ENCODE assay signal across 8 cellular contexts in the genomic region with DNA sequence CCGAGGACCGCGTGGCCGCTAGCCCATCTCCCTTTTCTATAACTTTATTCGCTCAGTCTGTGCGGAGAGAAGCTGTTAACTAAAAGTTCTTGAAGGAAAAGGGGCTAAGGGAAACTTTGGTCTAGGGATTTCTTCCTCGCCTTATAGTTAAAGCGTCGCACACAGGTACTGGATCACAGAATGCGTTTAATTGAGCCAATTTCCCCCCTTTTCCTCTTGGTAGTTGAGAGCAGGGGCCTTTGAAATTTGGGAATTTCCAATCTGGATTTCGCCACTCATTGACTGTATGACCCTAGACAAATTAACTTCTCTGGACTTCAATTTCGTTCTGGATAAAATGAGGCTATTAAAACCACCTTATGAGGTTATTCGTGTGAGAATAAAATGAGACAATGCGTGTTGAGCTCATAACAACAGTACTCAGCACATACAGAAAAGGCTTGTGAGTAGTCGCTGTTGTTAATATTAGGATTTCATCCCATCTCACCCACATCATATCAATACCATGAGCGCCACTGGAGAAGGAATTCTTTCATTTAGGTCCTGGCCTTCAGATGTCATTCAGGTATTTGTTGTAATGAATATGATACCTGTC. TPM values are rescaled to one million over a fixed set of nuclear protein-coding genes. Genes with fewer than 3 reads are reported as not detected.
DNase-seq lines count a peak whose midpoint lies in the region; ATAC-seq and TF ChIP-seq lines count a peak whose summit lies in the region.

No MANE protein-coding gene starts in this region.

- ATAC-seq in HG02938 (IDR thresholded peaks at IDR 0.05; ENCODE audit: unreplicated experiment) (no peak), GM18502 (IDR thresholded peaks at IDR 0.05; ENCODE audit: poor library complexity, unreplicated experiment) (no peak), GM19455 (IDR thresholded peaks at IDR 0.05; ENCODE audit: unreplicated experiment) (no peak), GM19463 (IDR thresholded peaks at IDR 0.05; ENCODE audit: unreplicated experiment) (no peak)

- peak overlapping the region; percentile 98 for H2AFZ ChIP-seq in fibroblast of lung (ENCODE audit: low read length)

- no peak for TF ChIP-seq CTCF in GM12875 (IDR thresholded peaks at IDR 0.05; ENCODE audit: borderline replicate concordance, insufficient read depth, low read depth, low read length)
- no peak for TF ChIP-seq CTCF in fibroblast of lung (conservative IDR thresholded peaks at IDR 0.05 in 1 of 2, IDR thresholded peaks at IDR 0.05 in 1 of 2; ENCODE audit: low read depth in 1 of 2, low read length in 2 of 2)

- no peak for DNase-seq in SJCRH30
- DNase-seq in fibroblast of lung (ENCODE audit: low read depth in 2 of 2): no peak

- H3K9ac ChIP-seq in fibroblast of lung (ENCODE audit: insufficient read depth, low read length) (peak overlapping the region; percentile 69), rectal smooth muscle tissue (ENCODE audit: low read length) (peak overlapping the region; percentile 77)

- H3K4me3 ChIP-seq in GM12875 (ENCODE audit: low read depth, low read length) (peak overlapping the region; percentile 46), SJCRH30 (peak overlapping the region; percentile 92), fibroblast of lung (replicated peaks in 1 of 4; ENCODE audit: control extremely low read depth in 1 of 4, insufficient read depth in 1 of 4, low read depth in 3 of 4, low read length in 4 of 4) (peak overlapping the region; percentile 60 to 93 (median 72)), rectal smooth muscle tissue (ENCODE audit: low read length) (peak overlapping the region; percentile 90)

- H3K4me1 ChIP-seq in SJCRH30: peaks cover 5% of the 10 kb centered on the region
- H3K4me1 ChIP-seq in fibroblast of lung (ENCODE audit: control insufficient read depth, extremely low read depth, insufficient read depth, low read length): peaks cover 4% of the 10 kb centered on the region
- peaks cover 7% of the 10 kb centered on the region for H3K4me1 ChIP-seq in rectal smooth muscle tissue (ENCODE audit: control insufficient read depth, insufficient read depth, low read length)

- H3K27me3 ChIP-seq in SJCRH30: no peaks in the 10 kb centered on the region
- no peaks in the 10 kb centered on the region for H3K27me3 ChIP-seq in fibroblast of lung (ENCODE audit: control insufficient read depth, insufficient read depth, low read length)
- no peaks in the 10 kb centered on the region for H3K27me3 ChIP-seq in rectal smooth muscle tissue (ENCODE audit: control insufficient read depth, insufficient read depth, low read length)

- H3K9me3 ChIP-seq in SJCRH30 (replicated peaks): no peaks in the 10 kb centered on the region
- no peaks in the 10 kb centered on the region for H3K9me3 ChIP-seq in fibroblast of lung (ENCODE audit: control insufficient read depth, insufficient read depth, low read depth, low read length)

- H3K36me3 ChIP-seq in SJCRH30 (peaks cover 19% of the 10 kb centered on the region), fibroblast of lung (ENCODE audit: control insufficient read depth, insufficient read depth, low read length) (no peaks in the 10 kb centered on the region), rectal smooth muscle tissue (ENCODE audit: control insufficient read depth, insufficient read depth, low read length) (no peaks in the 10 kb centered on the region)

- H3K79me2 ChIP-seq in fibroblast of lung (ENCODE audit: control insufficient read depth, insufficient read depth, low read length): peaks cover 26% of the 10 kb centered on the region

- peak overlapping the region; percentile 94 for H3K4me2 ChIP-seq in fibroblast of lung (ENCODE audit: extremely low read depth, insufficient read depth, low read length)

- H4K20me1 ChIP-seq in fibroblast of lung (ENCODE audit: control insufficient read depth, extremely low read depth, insufficient read depth, low read length): no peaks in the 10 kb centered on the region

- peak overlapping the region; percentile 81 for H3K27ac ChIP-seq in SJCRH30
- H3K27ac ChIP-seq in fibroblast of lung (ENCODE audit: insufficient read depth, low read length): peak overlapping the region; percentile 74
- peak overlapping the region; percentile 63 for H3K27ac ChIP-seq in rectal smooth muscle tissue (ENCODE audit: low read depth, low read length)

RNA-seq across cellular contexts. Expression of a gene that starts 0.8 kb away (rescaled TPM):
- 213 and 231 TPM in 2 replicates for total RNA-seq in SJCRH30 (2014; rRNA removed; shearing (Covaris generic))
- total RNA-seq in fibroblast of lung: 70.4 and 74.3 TPM in 2 replicates
- 91.4 and 122 TPM in 2 replicates for polyA plus RNA-seq in fibroblast of lung
- 68.7 and 96.7 TPM in 2 replicates for polyA plus RNA-seq in fibroblast of lung (2012)
- polyA minus RNA-seq in fibroblast of lung (ENCODE audit: low replicate concordance): 4.7 and 8.7 TPM in 2 replicates
